In the genomic region with DNA sequence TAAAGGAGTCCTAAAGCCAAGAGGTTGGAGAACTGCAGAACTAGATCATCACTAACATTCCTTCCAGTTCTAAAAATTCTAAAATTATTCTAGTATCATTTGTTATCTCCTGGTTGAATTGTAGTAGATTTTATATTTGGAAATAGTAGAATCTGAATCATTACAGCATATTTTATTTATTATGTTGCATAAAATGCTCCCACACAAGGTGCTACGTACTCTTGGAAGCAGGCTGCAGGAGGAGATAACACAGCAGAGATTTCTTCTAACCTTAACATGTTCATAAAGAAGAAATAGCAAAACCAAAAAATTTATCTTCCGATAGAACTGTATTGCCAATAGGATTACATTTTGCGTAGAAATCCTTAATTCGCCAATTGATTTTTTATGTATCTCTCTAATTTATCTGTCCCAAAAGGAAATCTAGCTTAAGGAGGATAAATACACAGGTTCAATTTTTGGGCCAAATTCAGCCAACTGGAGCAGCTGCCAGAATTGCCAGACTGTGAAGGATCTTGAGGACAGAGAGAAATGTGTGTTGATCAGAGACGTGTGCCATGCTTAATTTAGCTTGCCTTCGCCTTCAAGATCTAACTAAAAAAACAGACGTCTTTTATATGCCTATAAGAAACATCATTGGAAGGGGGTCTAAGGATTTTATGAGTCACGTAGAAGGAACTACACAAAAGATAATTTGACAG, we compare ENCODE assay signal across 24 cellular contexts.
"Had no signal": no experiment of that assay in that cellular context is flagged by ENCODE, and none has a peak within 500 bp of the region (broad histone marks: within the 10 kb centered on the region; RNA-seq: fewer than 3 reads in every experiment).

No MANE protein-coding gene starts in this region.

- H3K27ac ChIP-seq: colonic mucosa, coronary artery, dorsolateral prefrontal cortex, epithelial cell of prostate, esophagus muscularis mucosa, esophagus squamous epithelium, foreskin keratinocyte, gastrocnemius medialis, gastroesophageal sphincter, heart left ventricle, heart right ventricle had no signal

- H3K4me1 ChIP-seq: colonic mucosa, esophagus muscularis mucosa, esophagus squamous epithelium, foreskin keratinocyte, gastrocnemius medialis, gastroesophageal sphincter, heart left ventricle, heart right ventricle had no signal

- H3K36me3 ChIP-seq: colonic mucosa, esophagus muscularis mucosa, esophagus squamous epithelium, gastrocnemius medialis, gastroesophageal sphincter, heart left ventricle, heart right ventricle had no signal

- H3K27me3 ChIP-seq: colonic mucosa, esophagus muscularis mucosa, gastrocnemius medialis, gastroesophageal sphincter, heart right ventricle had no signal

- H3K4me3 ChIP-seq: colonic mucosa, coronary artery, dorsolateral prefrontal cortex, esophagus muscularis mucosa, esophagus squamous epithelium, gastrocnemius medialis, gastroesophageal sphincter, heart left ventricle, heart right ventricle had no signal

- H3K9me3 ChIP-seq: colonic mucosa, gastrocnemius medialis had no signal

- ATAC-seq: effector memory CD8-positive, alpha-beta T cell; esophagus mucosa; foreskin keratinocyte; gastrocnemius medialis; gastroesophageal sphincter; heart left ventricle; heart right ventricle had no signal

- DNase-seq: colonic mucosa; cortex of kidney; dermis blood vessel endothelial cell; dorsolateral prefrontal cortex; effector CD4-positive, alpha-beta T cell; effector CD8-positive, alpha-beta T cell; effector memory CD4-positive, alpha-beta T cell; effector memory CD8-positive, alpha-beta T cell; endodermal cell; erythroblast; esophagus squamous epithelium; foreskin fibroblast; foreskin keratinocyte; foreskin melanocyte; gastrocnemius medialis; glutamatergic neuron; head of caudate nucleus; heart left ventricle; heart right ventricle had no signal
